22 cellular contexts compared by ENCODE assay signal in the genomic region with DNA sequence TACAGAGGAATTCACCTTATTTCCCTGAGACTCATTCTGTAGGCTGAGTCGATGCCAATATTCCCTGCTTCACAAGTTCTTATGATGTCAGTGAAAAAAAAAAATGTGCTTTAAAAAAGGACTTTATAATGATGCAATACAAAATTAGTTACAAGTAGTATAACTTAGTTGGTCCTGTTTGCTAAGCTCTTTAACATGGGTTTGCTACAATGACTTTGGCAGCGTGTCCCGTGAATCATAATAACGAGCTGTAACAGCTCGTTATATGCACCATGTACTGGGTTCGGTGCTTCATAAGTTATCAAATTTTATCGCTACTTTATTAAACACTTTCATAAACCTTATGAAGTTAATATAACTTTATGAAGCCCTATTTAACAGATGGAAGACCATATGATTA.
"Had no signal": no experiment of that assay in that cellular context is flagged by ENCODE, and none has a peak within 500 bp of the region (broad histone marks: within the 10 kb centered on the region; RNA-seq: fewer than 3 reads in every experiment).

No MANE protein-coding gene starts in this region.

- DNase-seq: cerebellar nuclear complex; colonic mucosa; cortex of kidney; effector CD4-positive, alpha-beta T cell; effector memory CD4-positive, alpha-beta T cell; foreskin keratinocyte; heart left ventricle; left cardiac atrium; left ventricle myocardium superior; mammary epithelial cell; mesendoderm; midbrain had no signal

- H3K9me3 ChIP-seq: colonic mucosa had no signal

- H3K4me1 Mint-ChIP-seq: central memory CD8-positive, alpha-beta T cell; memory B cell had no signal

- H3K4me3 ChIP-seq: colonic mucosa, gastroesophageal sphincter, heart left ventricle, hepatocyte, lung had no signal

- H3K4me1 ChIP-seq: colonic mucosa, foreskin keratinocyte had no signal

- H3K36me3 ChIP-seq: colonic mucosa, gastroesophageal sphincter, heart left ventricle had no signal

- H3K4me3 Mint-ChIP-seq: central memory CD8-positive, alpha-beta T cell; dendritic cell treated with granulocyte-macrophage colony-stimulating factor and Interleukin-4, amounts not matched to agents 40 ng/mL and 50 ng/mL, for 4 days; memory B cell had no signal

- H3K79me2 ChIP-seq: hepatocyte had no signal

- H3K36me3 Mint-ChIP-seq: memory B cell had no signal

- H3K9me3 Mint-ChIP-seq: central memory CD8-positive, alpha-beta T cell; dendritic cell treated with granulocyte-macrophage colony-stimulating factor and Interleukin-4, amounts not matched to agents 40 ng/mL and 50 ng/mL, for 4 days had no signal

- FAIRE-seq: endothelial cell of umbilical vein, frontal cortex, islet of Langerhans, keratinocyte had no signal

- H3K4me2 ChIP-seq: hepatocyte had no signal

- H3K27ac Mint-ChIP-seq: dendritic cell treated with granulocyte-macrophage colony-stimulating factor and Interleukin-4, amounts not matched to agents 40 ng/mL and 50 ng/mL, for 4 days; memory B cell had no signal

- H3K27me3 Mint-ChIP-seq: central memory CD8-positive, alpha-beta T cell; dendritic cell treated with granulocyte-macrophage colony-stimulating factor and Interleukin-4, amounts not matched to agents 40 ng/mL and 50 ng/mL, for 4 days; memory B cell had no signal

- H2AFZ ChIP-seq: hepatocyte had no signal

- H3K27me3 ChIP-seq: colonic mucosa, foreskin keratinocyte, gastroesophageal sphincter, heart left ventricle had no signal

- H3K27ac ChIP-seq: colonic mucosa, foreskin keratinocyte, gastroesophageal sphincter, heart left ventricle, hepatocyte had no signal

- ATAC-seq: foreskin keratinocyte, gastroesophageal sphincter, heart left ventricle, left cardiac atrium, left ventricle myocardium superior had no signal
